ENCODE assay signal across 19 cellular contexts in genomic region chrX:104430720-104431119, GRCh38.
"Had no signal": no experiment of that assay in that cellular context is flagged by ENCODE, and none has a peak within 500 bp of the region (broad histone marks: within the 10 kb centered on the region; RNA-seq: fewer than 3 reads in every experiment).

No MANE protein-coding gene starts in this region.

- FAIRE-seq: endometrium had no signal

- H3K27ac Mint-ChIP-seq: activated CD4-positive, alpha-beta memory T cell treated with anti-CD3 and anti-CD28 coated beads for 36 hours; activated CD4-positive, alpha-beta T cell treated with anti-CD3 and anti-CD28 coated beads for 36 hours; activated naive CD8-positive, alpha-beta T cell; stimulated activated naive CD8-positive, alpha-beta T cell treated with anti-CD3 and anti-CD28 coated beads, Interleukin-15, Interleukin-2, amounts not matched to agents 100 ng/mL and 50 ng/mL, for 24 hours; T-helper 2 cell treated with Interferon-gamma antibody and Interleukin-4, amounts not matched to agents 5 μg/mL and 100 μg/mL, for 36 hours; WTC11 had no signal

- DNase-seq: activated CD4-positive, alpha-beta memory T cell treated with anti-CD3 and anti-CD28 coated beads for 36 hours; activated CD4-positive, alpha-beta T cell treated with anti-CD3 and anti-CD28 coated beads for 36 hours; activated T-cell treated with anti-CD3 and anti-CD28 coated beads for 4 hours; caudate nucleus; esophagus squamous epithelium; right cardiac atrium; stimulated activated CD4-positive, alpha-beta T cell treated with anti-CD3 and anti-CD28 coated beads, Interleukin-15, amount 100 ng/mL, for 24 hours; stimulated activated CD4-positive, alpha-beta T cell treated with anti-CD3 and anti-CD28 coated beads, Interleukin-2, amount 100 ng/mL, for 48 hours; transverse colon had no signal

- H3K4me1 ChIP-seq: prostate gland, transverse colon, vagina had no signal

- H3K9me3 ChIP-seq: esophagus squamous epithelium, prostate gland, transverse colon, vagina had no signal

- ATAC-seq: activated CD4-positive, alpha-beta T cell treated with anti-CD3 and anti-CD28 coated beads for 36 hours; left lobe of liver; right cardiac atrium; WTC11 had no signal

- H3K4me1 Mint-ChIP-seq: activated CD4-positive, alpha-beta T cell treated with anti-CD3 and anti-CD28 coated beads for 36 hours had no signal

- H3K4me3 ChIP-seq: coronary artery, esophagus squamous epithelium, prostate gland, skin epidermis, transverse colon, vagina had no signal

- H3K36me3 Mint-ChIP-seq: activated CD4-positive, alpha-beta memory T cell treated with anti-CD3 and anti-CD28 coated beads for 36 hours; activated naive CD8-positive, alpha-beta T cell; WTC11 had no signal

- H3K27me3 ChIP-seq: transverse colon, vagina had no signal

- H3K27me3 Mint-ChIP-seq: activated CD4-positive, alpha-beta T cell treated with anti-CD3 and anti-CD28 coated beads for 36 hours had no signal

- H3K9me3 Mint-ChIP-seq: activated CD4-positive, alpha-beta memory T cell treated with anti-CD3 and anti-CD28 coated beads for 36 hours; stimulated activated naive CD8-positive, alpha-beta T cell treated with anti-CD3 and anti-CD28 coated beads, Interleukin-15, Interleukin-2, amounts not matched to agents 100 ng/mL and 50 ng/mL, for 24 hours; T-helper 2 cell treated with Interferon-gamma antibody and Interleukin-4, amounts not matched to agents 5 μg/mL and 100 μg/mL, for 36 hours; WTC11 had no signal

- H3K4me3 Mint-ChIP-seq: activated CD4-positive, alpha-beta memory T cell treated with anti-CD3 and anti-CD28 coated beads for 36 hours; activated CD4-positive, alpha-beta T cell treated with anti-CD3 and anti-CD28 coated beads for 36 hours; activated naive CD8-positive, alpha-beta T cell; stimulated activated naive CD8-positive, alpha-beta T cell treated with anti-CD3 and anti-CD28 coated beads, Interleukin-15, Interleukin-2, amounts not matched to agents 100 ng/mL and 50 ng/mL, for 24 hours; T-helper 2 cell treated with Interferon-gamma antibody and Interleukin-4, amounts not matched to agents 5 μg/mL and 100 μg/mL, for 36 hours; WTC11 had no signal

- H3K36me3 ChIP-seq: esophagus squamous epithelium, prostate gland, transverse colon, vagina had no signal
